Comparison of ENCODE assay signal across 8 cellular contexts in genomic region chr12:92593734-92594402, GRCh38.
DNase-seq lines count a peak whose midpoint lies in the region; ATAC-seq and TF ChIP-seq lines count a peak whose summit lies in the region.

No MANE protein-coding gene starts in this region.

- H3K9me3 Mint-ChIP-seq in activated naive CD8-positive, alpha-beta T cell treated with anti-CD3 and anti-CD28 coated beads, Interleukin-2, amount 10 ng/mL, durations not matched to agents 7 days and 5 days, result peaks cover 21% of the 10 kb centered on the region

- ATAC-seq in Right ventricle myocardium inferior, result peak; percentile 75
- ATAC-seq in HG03280 (IDR thresholded peaks at IDR 0.05; ENCODE audit: unreplicated experiment), result peak; percentile 100
- ATAC-seq in activated naive CD8-positive, alpha-beta T cell treated with anti-CD3 and anti-CD28 coated beads, Interleukin-2, amount 10 ng/mL, durations not matched to agents 7 days and 5 days (ENCODE audit: low read depth), result peak; percentile 100
- peak; percentile 95 for ATAC-seq in left lung

- no peaks in the 10 kb centered on the region for H3K9me3 ChIP-seq in left lung

- no peak overlapping the region for H3K4me3 ChIP-seq in left lung

- H3K36me3 ChIP-seq in left lung, result no peaks in the 10 kb centered on the region

- peaks cover 0 to 14% of the 10 kb centered on the region in 2 donors for H3K4me1 ChIP-seq in left lung

- peak overlapping the region; percentile 58 to 73 for H3K27ac ChIP-seq in left lung

- H3K4me3 Mint-ChIP-seq in activated naive CD8-positive, alpha-beta T cell treated with anti-CD3 and anti-CD28 coated beads, Interleukin-2, amount 10 ng/mL, durations not matched to agents 7 days and 5 days, result peak overlapping the region; percentile 74

- POLR2A ChIA-PET in activated naive CD8-positive, alpha-beta T cell treated with anti-CD3 and anti-CD28 coated beads, Interleukin-2, amount 10 ng/mL, durations not matched to agents 7 days and 5 days (lab: Charles Lee), result interaction anchor here (1.0 to 1.6 kb wide), 2 partner anchors 335 to 448 kb away, joined by 3 to 5 read pairs; partner anchors contain the start of genes BTG1 and EEA1

- H3K27me3 Mint-ChIP-seq in activated naive CD8-positive, alpha-beta T cell treated with anti-CD3 and anti-CD28 coated beads, Interleukin-2, amount 10 ng/mL, durations not matched to agents 7 days and 5 days, result no peaks in the 10 kb centered on the region

- DNase-seq in Right ventricle myocardium inferior (ENCODE audit: missing footprints) (no peak), cardiac septum (ENCODE audit: low spot score) (no peak), SW480 (ENCODE audit: low spot score) (peak; percentile 42), left lung (peak in 1 of 2 donors; percentile 67), NCI-H748 (lab: John Stamatoyannopoulos, UW; ENCODE audit: unreplicated experiment) (no peak)
- peak; percentile 46 for DNase-seq in activated naive CD8-positive, alpha-beta T cell treated with anti-CD3 and anti-CD28 coated beads, Interleukin-2, amount 10 ng/mL, durations not matched to agents 7 days and 5 days
- DNase-seq in stimulated activated CD8-positive, alpha-beta memory T cell treated with anti-CD3 and anti-CD28 coated beads, Interleukin-15, amount 100 ng/mL, for 4 hours (ENCODE audit: low read depth in 2 of 2), result peak; percentile 52 to 81

- no peaks in the 10 kb centered on the region for H3K27me3 ChIP-seq in left lung

- peaks cover 25% of the 10 kb centered on the region for H3K4me1 Mint-ChIP-seq in activated naive CD8-positive, alpha-beta T cell treated with anti-CD3 and anti-CD28 coated beads, Interleukin-2, amount 10 ng/mL, durations not matched to agents 7 days and 5 days

- peaks cover 29% of the 10 kb centered on the region for H3K36me3 Mint-ChIP-seq in activated naive CD8-positive, alpha-beta T cell treated with anti-CD3 and anti-CD28 coated beads, Interleukin-2, amount 10 ng/mL, durations not matched to agents 7 days and 5 days

- H3K27ac Mint-ChIP-seq in activated naive CD8-positive, alpha-beta T cell treated with anti-CD3 and anti-CD28 coated beads, Interleukin-2, amount 10 ng/mL, durations not matched to agents 7 days and 5 days, result peak overlapping the region; percentile 95

- intact Hi-C loops in Right ventricle myocardium inferior (cut with DNase I) (no loop called here), cardiac septum (cut with DNase I) (no loop called here), left lung (cut with DNase I) (no loop called here)

- no peak for TF ChIP-seq CTCF in left lung (IDR thresholded peaks at IDR 0.05)

Comparison
In these comparisons a context has a peak if more than half of its experiments do, and no peak if none do; other contexts are left out.
1. DNase-seq: peak in SW480 (single experiment), activated naive CD8-positive, alpha-beta T cell treated with anti-CD3 and anti-CD28 coated beads, Interleukin-2, amount 10 ng/mL, durations not matched to agents 7 days and 5 days (single experiment) and stimulated activated CD8-positive, alpha-beta memory T cell treated with anti-CD3 and anti-CD28 coated beads, Interleukin-15, amount 100 ng/mL, for 4 hours (2 of 2); none in Right ventricle myocardium inferior (single experiment), cardiac septum (single experiment) and NCI-H748 (single experiment).
2. Peak in every context shown above with its lines, with median percentiles within 50 percentile points of each other: ATAC-seq.